In genomic region chr3:43621406-43621973, GRCh38 we compare ENCODE assay signal across 8 cellular contexts. TPM values are rescaled to one million over a fixed set of nuclear protein-coding genes. Genes with fewer than 3 reads are reported as not detected.
DNase-seq lines count a peak whose midpoint lies in the region; ATAC-seq and TF ChIP-seq lines count a peak whose summit lies in the region.

No MANE protein-coding gene starts in this region.

- peak overlapping the region; percentile 81 to 91 for H3K9ac ChIP-seq in colonic mucosa (ENCODE audit: low read depth in 2 of 2, low read length in 2 of 2)

- H3K9me3 ChIP-seq in colonic mucosa (no peaks in the 10 kb centered on the region), lung (ENCODE audit: control insufficient read depth in 2 of 2, insufficient read depth in 1 of 2, low read length in 1 of 2) (no peaks in the 10 kb centered on the region)

- ATAC-seq in GM18858 (IDR thresholded peaks at IDR 0.05; ENCODE audit: unreplicated experiment) (peak; percentile 10), lung (ENCODE audit: insufficient read depth, low FRiP score) (no peak), GM18870 (IDR thresholded peaks at IDR 0.05; ENCODE audit: unreplicated experiment) (no peak)

- H3K36me3 ChIP-seq in colonic mucosa = no peaks in the 10 kb centered on the region
- H3K36me3 ChIP-seq in lung (ENCODE audit: control insufficient read depth in 2 of 2, insufficient read depth in 2 of 2, low read length in 2 of 2) = no peaks in the 10 kb centered on the region

- peaks cover 4% of the 10 kb centered on the region for H3K4me1 ChIP-seq in colonic mucosa
- H3K4me1 ChIP-seq in lung (ENCODE audit: control insufficient read depth in 2 of 2, insufficient read depth in 2 of 2, low read length in 2 of 2) = peaks cover 0 to 2% of the 10 kb centered on the region in 2 donors

- intact Hi-C loops in colonic mucosa (cut with DNase I) = no loop called here

- H3K36me3 Mint-ChIP-seq in type B pancreatic cell = no peaks in the 10 kb centered on the region

- no peaks in the 10 kb centered on the region for H3K27me3 Mint-ChIP-seq in type B pancreatic cell

- TF ChIP-seq CTCF in colonic mucosa (IDR thresholded peaks at IDR 0.05) (no peak), lung (IDR thresholded peaks at IDR 0.05; ENCODE audit: control extremely low read depth, extremely low read depth) (no peak), type B pancreatic cell (conservative IDR thresholded peaks at IDR 0.05) (no peak)

- H3K4me3 Mint-ChIP-seq in type B pancreatic cell = peak overlapping the region; percentile 99

- DNase-seq in M059J (ENCODE audit: low read depth) = peak; percentile 24
- peak; percentile 64 for DNase-seq in colonic mucosa
- DNase-seq in lung (ENCODE audit: low spot score) = no peak
- DNase-seq in type B pancreatic cell (ENCODE audit: extremely low spot score, unreplicated experiment) = no peak
- no peak for DNase-seq in HT-29 (ENCODE audit: low spot score)
- no peak for DNase-seq in pons (ENCODE audit: low spot score)

- no peaks in the 10 kb centered on the region for H3K9me3 Mint-ChIP-seq in type B pancreatic cell

- peaks cover 6% of the 10 kb centered on the region for H3K4me1 Mint-ChIP-seq in type B pancreatic cell (ENCODE audit: unreplicated experiment)

- 1 to 2% methylated on average over 32 to 44 of the region's 44 CpGs for whole genome bisulfite sequencing in lung, 2 donors

- H3K4me3 ChIP-seq in colonic mucosa = peak overlapping the region; percentile 82
- H3K4me3 ChIP-seq in lung = peak overlapping the region; percentile 85

- H3K27ac ChIP-seq in colonic mucosa (peak overlapping the region; percentile 75), lung (ENCODE audit: low read depth in 1 of 2, low read length in 1 of 2) (peak overlapping the region; percentile 72 to 83)

- H3K27me3 ChIP-seq in colonic mucosa (no peaks in the 10 kb centered on the region), lung (ENCODE audit: control insufficient read depth, insufficient read depth) (no peaks in the 10 kb centered on the region)

- peak overlapping the region; percentile 82 for H3K27ac Mint-ChIP-seq in type B pancreatic cell

RNA-seq across cellular contexts. Expression of gene ANO10, which starts 0.3 kb away (rescaled TPM):
- total RNA-seq in M059J (2014; rRNA removed; shearing (Covaris generic)) = 18.7 and 30.6 TPM in 2 replicates
- total RNA-seq in colonic mucosa = 10 to 100 TPM; 53.9 to 69.0 TPM
- 10 to 100 TPM; 30.4 to 33.2 TPM for total RNA-seq in lung
- 10 to 100 TPM; 19.9 to 20.2 TPM for polyA plus RNA-seq in lung
- total RNA-seq in type B pancreatic cell (ENCODE audit: low replicate concordance) = 32.5 and 40.3 TPM in 2 replicates
- 3.5 and 4.0 TPM in 2 replicates for total RNA-seq in HT-29 (2014; rRNA removed; shearing (Covaris generic))

Comparison
In these comparisons a context has a peak if more than half of its experiments do, and no peak if none do; other contexts are left out.
1. DNase-seq: peak in M059J (single experiment) and colonic mucosa (single experiment); none in lung (single experiment), type B pancreatic cell (single experiment), HT-29 (single experiment) and pons (single experiment).